In the genomic region with DNA sequence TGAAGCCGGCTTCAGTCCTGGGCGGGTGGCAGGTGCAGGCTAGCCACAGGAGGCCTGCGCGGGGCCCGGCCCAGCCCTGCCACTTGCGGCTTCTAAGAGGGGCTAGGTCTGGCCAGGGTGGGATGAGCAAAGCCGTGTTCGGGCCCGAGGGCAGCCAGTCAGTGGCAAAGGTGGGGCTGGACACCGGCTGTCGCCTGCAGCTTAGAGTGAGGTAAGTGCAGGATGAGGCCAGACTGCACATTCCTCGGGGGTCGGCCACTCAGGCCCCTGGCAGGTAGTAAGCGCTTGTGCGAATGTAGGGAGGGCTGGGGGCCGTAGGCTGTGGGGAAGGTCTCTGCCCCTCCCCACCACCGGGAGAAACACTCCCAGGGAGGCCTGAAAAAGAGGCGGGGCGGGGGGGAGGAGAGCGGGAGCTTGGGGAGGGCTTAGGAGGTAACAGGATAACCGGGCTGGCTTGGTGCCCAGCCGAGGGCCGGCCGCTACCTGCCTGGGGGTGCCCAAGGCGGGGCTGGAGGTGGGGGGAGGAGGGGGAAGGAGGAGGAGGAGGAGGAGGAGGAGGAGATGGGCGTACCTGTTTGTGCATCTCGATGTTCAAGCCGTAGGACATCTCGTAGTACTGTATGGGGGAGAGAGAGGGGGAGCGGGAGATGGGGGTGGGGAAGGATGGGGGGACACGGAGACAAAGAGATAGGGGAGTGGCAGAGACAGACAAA, we compare ENCODE assay signal across 11 cellular contexts. TPM values are rescaled to one million over a fixed set of nuclear protein-coding genes. Genes with fewer than 3 reads are reported as not detected.
DNase-seq lines count a peak whose midpoint lies in the region; ATAC-seq and TF ChIP-seq lines count a peak whose summit lies in the region.
"Had no signal": no experiment of that assay in that cellular context is flagged by ENCODE, and none has a peak within 500 bp of the region (broad histone marks: within the 10 kb centered on the region; RNA-seq: fewer than 3 reads in every experiment).

No MANE protein-coding gene starts in this region.

- intact Hi-C loops in thyroid gland (cut with DNase I) (no loop called here), posterior cingulate gyrus (cut with DNase I) (no loop called here)

- H3K36me3 ChIP-seq in thyroid gland, result peaks cover 42 to 44% of the 10 kb centered on the region in 2 donors

- H3K27me3 ChIP-seq in thyroid gland, result no peaks in the 10 kb centered on the region

- peaks cover 41 to 70% of the 10 kb centered on the region in 2 donors for H3K4me1 ChIP-seq in thyroid gland

- peak overlapping the region; percentile 77 to 97 (median 88) for H3K27ac ChIP-seq in thyroid gland

- H3K9me3 ChIP-seq in thyroid gland, result no peaks in the 10 kb centered on the region

- H3K4me3 ChIP-seq in thyroid gland (replicated peaks in 1 of 3), result no peak overlapping the region

- H3K27ac Mint-ChIP-seq in activated T-cell treated with anti-CD3 and anti-CD28 coated beads, Interleukin-2, amount 50 U/mL, for 24 hours, result no peak overlapping the region
- H3K27ac Mint-ChIP-seq: dendritic cell treated with granulocyte-macrophage colony-stimulating factor and Interleukin-4, amounts not matched to agents 40 ng/mL and 50 ng/mL, for 4 days had no signal

- H3K36me3 Mint-ChIP-seq in activated T-cell treated with anti-CD3 and anti-CD28 coated beads, Interleukin-2, amount 50 U/mL, for 24 hours (ENCODE audit: low read depth), result peaks cover 76% of the 10 kb centered on the region

- DNase-seq in LoVo (ENCODE audit: low spot score), result peak; percentile 32
- peak; percentile 95 for DNase-seq in NCI-H82 (lab: John Stamatoyannopoulos, UW)
- DNase-seq in iPS-NIHi7 (ENCODE audit: extremely low spot score), result peak; percentile 30
- peak; percentile 91 to 95 for DNase-seq in thyroid gland
- no peak for DNase-seq in posterior cingulate gyrus
- DNase-seq in NCI-H1930 (lab: John Stamatoyannopoulos, UW), result no peak
- no peak for DNase-seq in activated T-cell treated with anti-CD3 and anti-CD28 coated beads, Interleukin-2, amount 50 U/mL, for 24 hours
- DNase-seq: activated CD4-positive, alpha-beta T cell treated with anti-CD3 and anti-CD28 coated beads, Interleukin-2, amount 50 U/mL, for 48 hours; NCI-H774 had no signal

- TF ChIP-seq CTCF in thyroid gland (IDR thresholded peaks at IDR 0.05), result no peak

- no peaks in the 10 kb centered on the region for H3K27me3 Mint-ChIP-seq in activated T-cell treated with anti-CD3 and anti-CD28 coated beads, Interleukin-2, amount 50 U/mL, for 24 hours
- H3K27me3 Mint-ChIP-seq: dendritic cell treated with granulocyte-macrophage colony-stimulating factor and Interleukin-4, amounts not matched to agents 40 ng/mL and 50 ng/mL, for 4 days had no signal

- H3K4me3 Mint-ChIP-seq in activated T-cell treated with anti-CD3 and anti-CD28 coated beads, Interleukin-2, amount 50 U/mL, for 24 hours, result no peak overlapping the region
- H3K4me3 Mint-ChIP-seq: dendritic cell treated with granulocyte-macrophage colony-stimulating factor and Interleukin-4, amounts not matched to agents 40 ng/mL and 50 ng/mL, for 4 days had no signal

- 35 to 55% methylated on average over 19 to 21 of the region's 31 CpGs for WGBS in thyroid gland, 2 donors

- peaks cover 55% of the 10 kb centered on the region for H3K4me1 Mint-ChIP-seq in activated T-cell treated with anti-CD3 and anti-CD28 coated beads, Interleukin-2, amount 50 U/mL, for 24 hours (ENCODE audit: low read depth)

- no peaks in the 10 kb centered on the region for H3K9me3 Mint-ChIP-seq in activated T-cell treated with anti-CD3 and anti-CD28 coated beads, Interleukin-2, amount 50 U/mL, for 24 hours
- H3K9me3 Mint-ChIP-seq: dendritic cell treated with granulocyte-macrophage colony-stimulating factor and Interleukin-4, amounts not matched to agents 40 ng/mL and 50 ng/mL, for 4 days had no signal

- ATAC-seq in GM18858 (IDR thresholded peaks at IDR 0.05; ENCODE audit: unreplicated experiment), result no peak

- no peak for TF ChIP-seq POLR2A in thyroid gland (IDR thresholded peaks at IDR 0.05)

RNA-seq across cellular contexts. Expression of a gene that starts 6.4 kb away (rescaled TPM):
- 100 to 1,000 TPM; 398 to 892 (median 498) TPM for total RNA-seq in thyroid gland

RNA-seq across cellular contexts. Expression of a gene that starts 26.8 kb away (rescaled TPM):
- total RNA-seq in thyroid gland, result 100 to 1,000 TPM in 1 of 4 donors, 10 to 100 TPM in 3; 81.3 to 114 (median 90.3) TPM

RNA-seq across cellular contexts. Expression of a gene that starts 38.3 kb away (rescaled TPM):
- total RNA-seq in thyroid gland, result 10 to 100 TPM; 49.9 to 69.6 (median 63.8) TPM

Comparison
In these comparisons a context has a peak if more than half of its experiments do, and no peak if none do; other contexts are left out.
1. DNase-seq: peak in LoVo (single experiment), NCI-H82 (single experiment), iPS-NIHi7 (single experiment) and thyroid gland (2 of 2); none in posterior cingulate gyrus (0 of 10), NCI-H1930 (0 of 2) and activated T-cell treated with anti-CD3 and anti-CD28 coated beads, Interleukin-2, amount 50 U/mL, for 24 hours (single experiment).